25 cellular contexts compared by ENCODE assay signal in the genomic region with DNA sequence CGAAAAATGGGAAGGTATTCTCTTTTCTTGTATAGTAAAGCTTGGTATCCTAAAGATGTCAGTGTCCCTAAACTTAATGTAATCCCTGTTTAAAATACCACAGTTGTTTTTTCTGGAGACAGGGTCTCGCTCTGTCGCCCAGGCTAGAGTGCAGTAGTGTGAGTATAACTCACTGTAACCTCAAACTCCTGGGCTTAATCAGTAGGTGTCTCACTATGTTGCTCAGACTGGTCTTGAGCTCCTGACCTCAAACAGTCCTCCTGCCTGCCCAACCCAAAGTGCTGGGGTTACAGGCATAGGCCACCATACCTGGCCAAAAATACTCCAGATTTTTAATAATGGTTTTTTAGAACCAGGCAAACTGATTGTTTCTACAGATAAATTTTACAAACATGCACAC. TPM values are rescaled to one million over a fixed set of nuclear protein-coding genes. Genes with fewer than 3 reads are reported as not detected.
"Had no signal": no experiment of that assay in that cellular context is flagged by ENCODE, and none has a peak within 500 bp of the region (broad histone marks: within the 10 kb centered on the region; RNA-seq: fewer than 3 reads in every experiment).

No MANE protein-coding gene starts in this region.

- H3K9me3 ChIP-seq: body of pancreas, left ventricle myocardium inferior, right lobe of liver, upper lobe of left lung had no signal

- DNase-seq: activated CD4-positive, alpha-beta T cell treated with anti-CD3 and anti-CD28 coated beads, Interleukin-2, amount 10 ng/mL, durations not matched to agents 7 days and 5 days; activated naive CD4-positive, alpha-beta T cell treated with anti-CD3 and anti-CD28 coated beads for 36 hours; activated T-cell treated with anti-CD3 and anti-CD28 coated beads, Interleukin-2, amount 50 U/mL, for 24 hours; anterior cingulate cortex; body of pancreas; effector CD4-positive, alpha-beta T cell; foreskin keratinocyte; glutamatergic neuron; immature natural killer cell; left ventricle myocardium inferior; naive thymus-derived CD4-positive, alpha-beta T cell; occipital lobe; right lobe of liver; stimulated activated CD4-positive, alpha-beta T cell treated with anti-CD3 and anti-CD28 coated beads, Interleukin-1b, Interleukin-23, amount 100 ng/mL, for 48 hours; T1000; upper lobe of left lung had no signal

- H3K27me3 ChIP-seq: body of pancreas, cardiac muscle cell, foreskin keratinocyte, hepatocyte, right lobe of liver, upper lobe of left lung had no signal

- H3K36me3 ChIP-seq: cardiac muscle cell, left ventricle myocardium inferior, right lobe of liver, upper lobe of left lung had no signal

- H3K27ac ChIP-seq: body of pancreas, cardiac muscle cell, foreskin keratinocyte, hepatocyte, left ventricle myocardium inferior, right lobe of liver, skin epidermis, upper lobe of left lung had no signal

- H3K4me3 ChIP-seq: body of pancreas, cardiac muscle cell, hepatocyte, left ventricle myocardium inferior, right lobe of liver, skin epidermis, upper lobe of left lung had no signal

- H3K4me3 Mint-ChIP-seq: activated CD4-positive, alpha-beta T cell treated with anti-CD3 and anti-CD28 coated beads, Interleukin-2, amount 10 ng/mL, durations not matched to agents 7 days and 5 days; activated naive CD4-positive, alpha-beta T cell treated with anti-CD3 and anti-CD28 coated beads for 36 hours; activated T-cell treated with anti-CD3 and anti-CD28 coated beads, Interleukin-2, amount 50 U/mL, for 24 hours; dendritic cell treated with granulocyte-macrophage colony-stimulating factor and Interleukin-4, amounts not matched to agents 40 ng/mL and 50 ng/mL, for 4 days; immature natural killer cell; naive thymus-derived CD4-positive, alpha-beta T cell; neural crest cell; stimulated activated memory B cell treated with anti-CD40 and anti-IgM and Interleukin-4, amounts not matched to agents 10 μg/mL and 1 μg/mL and 100 μg/mL, for 72 hours had no signal

- H3K27ac Mint-ChIP-seq: activated CD4-positive, alpha-beta T cell treated with anti-CD3 and anti-CD28 coated beads, Interleukin-2, amount 10 ng/mL, durations not matched to agents 7 days and 5 days; activated naive CD4-positive, alpha-beta T cell treated with anti-CD3 and anti-CD28 coated beads for 36 hours; activated T-cell treated with anti-CD3 and anti-CD28 coated beads, Interleukin-2, amount 50 U/mL, for 24 hours; dendritic cell treated with granulocyte-macrophage colony-stimulating factor and Interleukin-4, amounts not matched to agents 40 ng/mL and 50 ng/mL, for 4 days; stimulated activated memory B cell treated with anti-CD40 and anti-IgM and Interleukin-4, amounts not matched to agents 10 μg/mL and 1 μg/mL and 100 μg/mL, for 72 hours had no signal

- ATAC-seq: body of pancreas; foreskin keratinocyte; naive thymus-derived CD4-positive, alpha-beta T cell; right lobe of liver; stimulated activated memory B cell treated with anti-CD40 and anti-IgM and Interleukin-4, amounts not matched to agents 10 μg/mL and 1 μg/mL and 100 μg/mL, for 72 hours had no signal

- H3K4me1 ChIP-seq: foreskin keratinocyte had no signal

- H3K27me3 Mint-ChIP-seq: activated CD4-positive, alpha-beta T cell treated with anti-CD3 and anti-CD28 coated beads, Interleukin-2, amount 10 ng/mL, durations not matched to agents 7 days and 5 days; activated T-cell treated with anti-CD3 and anti-CD28 coated beads, Interleukin-2, amount 50 U/mL, for 24 hours; dendritic cell treated with granulocyte-macrophage colony-stimulating factor and Interleukin-4, amounts not matched to agents 40 ng/mL and 50 ng/mL, for 4 days; naive thymus-derived CD4-positive, alpha-beta T cell; stimulated activated memory B cell treated with anti-CD40 and anti-IgM and Interleukin-4, amounts not matched to agents 10 μg/mL and 1 μg/mL and 100 μg/mL, for 72 hours had no signal

- H3K36me3 Mint-ChIP-seq: immature natural killer cell had no signal

- H3K4me1 Mint-ChIP-seq: neural crest cell had no signal

- H3K9me3 Mint-ChIP-seq: activated naive CD4-positive, alpha-beta T cell treated with anti-CD3 and anti-CD28 coated beads for 36 hours; activated T-cell treated with anti-CD3 and anti-CD28 coated beads, Interleukin-2, amount 50 U/mL, for 24 hours; dendritic cell treated with granulocyte-macrophage colony-stimulating factor and Interleukin-4, amounts not matched to agents 40 ng/mL and 50 ng/mL, for 4 days; immature natural killer cell; neural crest cell; stimulated activated memory B cell treated with anti-CD40 and anti-IgM and Interleukin-4, amounts not matched to agents 10 μg/mL and 1 μg/mL and 100 μg/mL, for 72 hours had no signal

RNA-seq across cellular contexts. Expression of gene KCNH6, which starts 35.3 kb away (rescaled TPM):
- total RNA-seq: activated CD4-positive, alpha-beta T cell treated with anti-CD3 and anti-CD28 coated beads, Interleukin-2, amount 10 ng/mL, durations not matched to agents 7 days and 5 days; activated naive CD4-positive, alpha-beta T cell treated with anti-CD3 and anti-CD28 coated beads for 36 hours; chondrocyte; foreskin keratinocyte; left ventricle myocardium inferior; naive thymus-derived CD4-positive, alpha-beta T cell; right lobe of liver; subcutaneous adipose tissue; T-helper 1 cell treated with Interleukin-12 subunit alpha and Interleukin-12 subunit beta and Interleukin-4 antibody, amounts not matched to agents 30 ng/mL and 1 ng/mL, for 36 hours had no signal
- polyA plus RNA-seq: foreskin keratinocyte; hepatocyte; immature natural killer cell; naive thymus-derived CD4-positive, alpha-beta T cell had no signal
